19 cellular contexts compared by ENCODE assay signal in the genomic region with DNA sequence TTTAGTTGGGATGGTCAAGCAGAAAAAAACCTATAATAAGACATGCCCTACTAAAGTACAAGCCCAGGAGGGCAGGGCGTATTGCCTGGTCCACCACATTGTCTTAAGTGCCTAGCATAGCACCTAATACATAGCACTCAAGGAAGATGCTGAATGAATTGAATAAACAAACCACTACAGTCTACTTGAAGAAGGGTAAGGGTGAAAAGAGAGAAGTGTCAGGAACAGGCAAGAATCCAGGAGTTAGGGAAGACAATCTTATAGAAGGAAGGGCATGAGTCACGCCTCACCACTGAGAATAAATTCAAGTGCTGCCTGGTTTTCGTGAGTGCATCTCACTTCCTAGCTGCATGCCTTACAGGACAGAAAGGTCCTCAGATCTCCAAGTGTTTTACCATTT. TPM values are rescaled to one million over a fixed set of nuclear protein-coding genes. Genes with fewer than 3 reads are reported as not detected.
DNase-seq lines count a peak whose midpoint lies in the region; ATAC-seq, FAIRE-seq and TF ChIP-seq lines count a peak whose summit lies in the region.
"Had no signal": no experiment of that assay in that cellular context is flagged by ENCODE, and none has a peak within 500 bp of the region (broad histone marks: within the 10 kb centered on the region; RNA-seq: fewer than 3 reads in every experiment).

No MANE protein-coding gene starts in this region.

- no peak overlapping the region for H2AK5ac ChIP-seq in H9 (ENCODE audit: insufficient read length, low read length)

- no peak for TF ChIP-seq CTCF in liver (IDR thresholded peaks at IDR 0.05; ENCODE audit: low read depth, low read length, missing input control)
- TF ChIP-seq CTCF in HepG2 (CRISPR knock-in tag; IDR thresholded peaks at IDR 0.05) = no peak
- no peak for TF ChIP-seq CTCF in body of pancreas (IDR thresholded peaks at IDR 0.05)
- no peak for TF ChIP-seq CTCF in H9 (conservative IDR thresholded peaks at IDR 0.05)

- H3K4me1 ChIP-seq in liver (ENCODE audit: control insufficient read depth in 4 of 4, insufficient read depth in 4 of 4, low read length in 3 of 4) (peaks cover 0 to 55% (median 43%) of the 10 kb centered on the region in 4 donors), HepG2 (ENCODE audit: insufficient read depth, low read length) (peaks cover 30% of the 10 kb centered on the region), body of pancreas (peaks cover 5% of the 10 kb centered on the region), H9 (ENCODE audit: insufficient read depth, low read length) (no peaks in the 10 kb centered on the region)
- H3K4me1 ChIP-seq: ascending aorta, spleen had no signal

- H3K9me3 ChIP-seq in liver (ENCODE audit: control insufficient read depth in 4 of 4, low read length in 3 of 4) (no peaks in the 10 kb centered on the region), HepG2 (ENCODE audit: low read length) (no peaks in the 10 kb centered on the region), body of pancreas (no peaks in the 10 kb centered on the region), H9 (ENCODE audit: control insufficient read depth, low read depth, low read length) (no peaks in the 10 kb centered on the region)
- H3K9me3 ChIP-seq: ascending aorta, suprapubic skin had no signal

- no peaks in the 10 kb centered on the region for H3K79me1 ChIP-seq in H9 (ENCODE audit: insufficient read depth, low read depth, low read length, poor library complexity, severe bottlenecking)

- H2BK20ac ChIP-seq in H9 (ENCODE audit: low read depth, low read length, poor library complexity, severe bottlenecking) = no peak overlapping the region

- H3K4me3 ChIP-seq in liver (ENCODE audit: low read depth in 1 of 3, low read length in 3 of 3) = no peak overlapping the region
- no peak overlapping the region for H3K4me3 ChIP-seq in HepG2 (replicated peaks in 1 of 3; ENCODE audit: insufficient read depth in 1 of 3, low read depth in 2 of 3, low read length in 3 of 3)
- H3K4me3 ChIP-seq in body of pancreas = no peak overlapping the region
- H3K4me3 ChIP-seq: ascending aorta, spleen, suprapubic skin had no signal

- H3K79me2 ChIP-seq in HepG2 (ENCODE audit: insufficient read depth, low read length) (no peaks in the 10 kb centered on the region), H9 (ENCODE audit: insufficient read depth, low read length) (no peaks in the 10 kb centered on the region)

- no peaks in the 10 kb centered on the region; a peak in 1 of 5 replicates for H3K9me3 Mint-ChIP-seq in H9
- H3K9me3 Mint-ChIP-seq: activated T-helper 1 cell treated with anti-CD3 and anti-CD28 coated beads, Interleukin-12 subunit alpha, Interleukin-12 subunit beta, Interleukin-2, Interleukin-4 antibody, amounts not matched to agents 30 ng/mL and 10 ng/mL and 1 ng/mL, durations not matched to agents 14 hours and 24 hours and 36 hours; IgD-negative memory B cell had no signal

- no peak overlapping the region for H2BK5ac ChIP-seq in H9 (ENCODE audit: insufficient read length, low read length)

- 86% methylated on average over 3 of the region's 3 CpGs for whole genome bisulfite sequencing in liver
- WGBS in HepG2 (ENCODE audit: low lambda C conversion rate) = 75% methylated on average over 3 of the region's 3 CpGs
- WGBS in body of pancreas, 2 donors = 57 to 58% methylated on average over 3 of the region's 3 CpGs
- no CpG with 5 or more reads among the region's 3 CpGs for WGBS in H9 (ENCODE audit: extremely low coverage, insufficient read length, low lambda C conversion rate)

- H3K23ac ChIP-seq in H9 (ENCODE audit: insufficient read length, low read depth, low read length) = no peak overlapping the region

- no peak overlapping the region for H2BK12ac ChIP-seq in H9 (ENCODE audit: insufficient read length, low read depth, low read length)

- no peak overlapping the region for H3K14ac ChIP-seq in H9 (ENCODE audit: insufficient read depth, low read length)

- H3K27ac ChIP-seq in liver (ENCODE audit: low read depth in 1 of 2, low read length in 2 of 2) (peak overlapping the region; percentile 62 to 83), HepG2 (ENCODE audit: extremely low read length, insufficient read depth, low read length) (no peak overlapping the region), body of pancreas (peak overlapping the region; percentile 25 to 73 (median 50)), H9 (ENCODE audit: insufficient read length, low read depth, low read length) (no peak overlapping the region)
- H3K27ac ChIP-seq: ascending aorta, spleen, suprapubic skin had no signal

- no peaks in the 10 kb centered on the region for H3K27me3 ChIP-seq in liver (ENCODE audit: control insufficient read depth in 4 of 4, insufficient read depth in 4 of 4, low read length in 3 of 4)
- no peaks in the 10 kb centered on the region for H3K27me3 ChIP-seq in HepG2 (ENCODE audit: control insufficient read depth in 1 of 2, insufficient read depth in 2 of 2, low read length in 2 of 2)
- H3K27me3 ChIP-seq in body of pancreas = no peaks in the 10 kb centered on the region
- H3K27me3 ChIP-seq in H9 (ENCODE audit: insufficient read depth, low read length) = no peaks in the 10 kb centered on the region
- H3K27me3 ChIP-seq: ascending aorta, suprapubic skin had no signal

- in situ Hi-C loops in HepG2 (cut with HindIII; ENCODE audit: extremely low pct_ligation_motif_present, low pct_unique_long_range_greater_than_20kb) = no loop called here

- H3K4me2 ChIP-seq in HepG2 (ENCODE audit: low read depth, low read length) (no peak overlapping the region), H9 (ENCODE audit: insufficient read depth, insufficient read length, low read length) (no peak overlapping the region)

- no peak overlapping the region for H3T11ph ChIP-seq in H9 (ENCODE audit: low read length)

- DNase-seq in HepG2 (ENCODE audit: low spot score) = no peak
- DNase-seq in body of pancreas = no peak
- peak; percentile 26 for DNase-seq in kidney tubule cell (ENCODE audit: low spot score)
- DNase-seq in nucleus accumbens (lab: John Stamatoyannopoulos, UW) = no peak
- DNase-seq in H9 = no peak
- DNase-seq: activated CD4-positive, alpha-beta T cell treated with anti-CD3 and anti-CD28 coated beads for 48 hours; effector CD8-positive, alpha-beta T cell; NCI-H526; spleen; T-helper 2 cell had no signal

- H4K8ac ChIP-seq in H9 (replicated peaks; ENCODE audit: insufficient read length, low read depth, low read length) = no peak overlapping the region

- H2BK120ac ChIP-seq in H9 (ENCODE audit: low read depth, low read length, poor library complexity, severe bottlenecking) = no peak overlapping the region

- no peak overlapping the region for H2BK15ac ChIP-seq in H9 (ENCODE audit: low read depth, low read length)

- H3K27me3 Mint-ChIP-seq in H9 (ENCODE audit: low read depth) = no peaks in the 10 kb centered on the region

- H3K36me3 Mint-ChIP-seq in H9 (ENCODE audit: insufficient read depth in 1 of 3, low read depth in 3 of 3) = peaks cover 0 to 7% (median 5%) of the 10 kb centered on the region in 3 experiments; a peak in 5 of 7 replicates
- H3K36me3 Mint-ChIP-seq: IgD-negative memory B cell had no signal

- H3K23me2 ChIP-seq in H9 (ENCODE audit: insufficient read length, low read depth, low read length, poor library complexity, severe bottlenecking) = no peaks in the 10 kb centered on the region

- ATAC-seq in HepG2 (no peak), body of pancreas (no peak), GM18502 (IDR thresholded peaks at IDR 0.05; ENCODE audit: poor library complexity, unreplicated experiment) (no peak), HG02798 (IDR thresholded peaks at IDR 0.05; ENCODE audit: poor library complexity, unreplicated experiment) (no peak)

- no peaks in the 10 kb centered on the region for H4K20me1 ChIP-seq in HepG2 (ENCODE audit: insufficient read depth, low read length)
- no peaks in the 10 kb centered on the region for H4K20me1 ChIP-seq in H9 (ENCODE audit: control insufficient read depth, insufficient read depth, insufficient read length)

- FAIRE-seq in HepG2 (lab: Jason Lieb, UNC) = no peak

- CTCF ChIA-PET in HepG2 (lab: Yijun Ruan, JAX; ENCODE audit: low intra/inter-chr PET ratio, low total read pairs) = no interaction called here

- no peak overlapping the region for H3K56ac ChIP-seq in H9 (ENCODE audit: insufficient read length, low read depth, low read length)

- H3K18ac ChIP-seq in H9 (ENCODE audit: insufficient read length, low read depth, low read length) = no peak overlapping the region

- H3K36me3 ChIP-seq in liver (ENCODE audit: control insufficient read depth in 4 of 4, insufficient read depth in 3 of 4, low read depth in 1 of 4, low read length in 3 of 4) (peaks cover 2 to 13% (median 4%) of the 10 kb centered on the region in 4 donors), HepG2 (replicated peaks in 1 of 2; ENCODE audit: control insufficient read depth in 1 of 2, insufficient read depth in 2 of 2, low read length in 2 of 2) (no peaks in the 10 kb centered on the region), body of pancreas (replicated peaks in 1 of 2; ENCODE audit: insufficient read depth in 1 of 2, low read depth in 2 of 2) (no peaks in the 10 kb centered on the region)
- H3K36me3 ChIP-seq: ascending aorta, spleen, suprapubic skin had no signal

- TF ChIP-seq POLR2A in HepG2 (IDR thresholded peaks at IDR 0.05; ENCODE audit: insufficient read depth in 1 of 2, low read depth in 2 of 2, low read length in 2 of 2) (no peak), body of pancreas (IDR thresholded peaks at IDR 0.05) (no peak)

- POLR2A ChIA-PET in HepG2 (lab: Yijun Ruan, JAX) = no interaction called here

- peaks cover 0 to 8% of the 10 kb centered on the region in 2 experiments; a peak in 2 of 4 replicates for H3K4me1 Mint-ChIP-seq in H9
- H3K4me1 Mint-ChIP-seq: IgD-negative memory B cell had no signal

- no peak for TF ChIP-seq RAD21 in liver (IDR thresholded peaks at IDR 0.05)
- TF ChIP-seq RAD21 in HepG2 (CRISPR knock-in tag; IDR thresholded peaks at IDR 0.05) = no peak

- H3K9ac ChIP-seq in liver (ENCODE audit: low read depth in 1 of 2, low read length in 2 of 2) = no peak overlapping the region
- no peak overlapping the region for H3K9ac ChIP-seq in HepG2 (ENCODE audit: insufficient read depth, low read depth, low read length)
- H3K9ac ChIP-seq in H9 (ENCODE audit: extremely low read depth, insufficient read length, low read length) = no peak overlapping the region

- no peak overlapping the region for H3K4me3 Mint-ChIP-seq in H9
- H3K4me3 Mint-ChIP-seq: activated T-helper 1 cell treated with anti-CD3 and anti-CD28 coated beads, Interleukin-12 subunit alpha, Interleukin-12 subunit beta, Interleukin-2, Interleukin-4 antibody, amounts not matched to agents 30 ng/mL and 10 ng/mL and 1 ng/mL, durations not matched to agents 14 hours and 24 hours and 36 hours; IgD-negative memory B cell had no signal

- no TSS peak for BruUV-seq in HepG2 (replicated peaks; lab: Mats Ljungman, UMichigan)

- H4K5ac ChIP-seq in H9 (ENCODE audit: insufficient read length, low read depth, low read length) = no peak overlapping the region

- intact Hi-C loops in HepG2 (cut with micrococcal nuclease; ENCODE audit: unreplicated experiment) = loop anchor here (1.0 kb wide), 1 partner anchor 32 kb away; no protein-coding TSS in a partner anchor
- intact Hi-C loops in body of pancreas (cut with DNase I) = no loop called here

- no peak overlapping the region for H4K91ac ChIP-seq in H9 (ENCODE audit: insufficient read length, low read depth, low read length)

- no peak overlapping the region for H2AFZ ChIP-seq in HepG2 (ENCODE audit: low read length)
- no peak overlapping the region for H2AFZ ChIP-seq in H9 (ENCODE audit: low read length)

- no peak for TF ChIP-seq EP300 in HepG2 (IDR thresholded peaks at IDR 0.05; ENCODE audit: low read depth in 2 of 2, low read length in 2 of 2)
- no peak for TF ChIP-seq EP300 in HepG2 (CRISPR knock-in tag; IDR thresholded peaks at IDR 0.05; ENCODE audit: borderline replicate concordance)

- no peak overlapping the region for H3K4ac ChIP-seq in H9 (ENCODE audit: low read depth, low read length)

- no peak overlapping the region for H3K27ac Mint-ChIP-seq in H9
- H3K27ac Mint-ChIP-seq: activated T-helper 1 cell treated with anti-CD3 and anti-CD28 coated beads, Interleukin-12 subunit alpha, Interleukin-12 subunit beta, Interleukin-2, Interleukin-4 antibody, amounts not matched to agents 30 ng/mL and 10 ng/mL and 1 ng/mL, durations not matched to agents 14 hours and 24 hours and 36 hours; IgD-negative memory B cell had no signal

RNA-seq across cellular contexts. Expression of a gene that starts 13.9 kb away (rescaled TPM):
- 10 to 100 TPM; 12.4 to 12.9 TPM for total RNA-seq in liver
- 1 to 10 TPM; 4.2 to 4.5 TPM for polyA plus RNA-seq in liver
- 1.7 and 2.3 TPM in 2 replicates for total RNA-seq in HepG2 (2016; rRNA removed; fragmentation: Illumina TruSeq; extraction: Trizol)
- 0.40 and 0.44 TPM in 2 replicates for total RNA-seq in HepG2 (2016; cell fraction: cytosol; rRNA removed; fragmentation: Illumina TruSeq; extraction: Trizol; ENCODE audit: low read depth)
- 1.7 and 2.5 TPM in 2 replicates for total RNA-seq in HepG2 (2016; cell fraction: insoluble cytoplasmic fraction; rRNA removed; fragmentation: Illumina TruSeq; extraction: Trizol)
- total RNA-seq in HepG2 (2016; cell fraction: membrane; rRNA removed; fragmentation: Illumina TruSeq; extraction: Trizol) = 0.69 and 1.3 TPM in 2 replicates
- 2.8 and 4.0 TPM in 2 replicates for total RNA-seq in HepG2 (2016; cell fraction: nucleus; rRNA removed; fragmentation: Illumina TruSeq; extraction: Trizol)
- polyA plus RNA-seq in HepG2 (2011; rRNA removed) = 3.4 and 5.2 TPM in 2 replicates
- 3.1 and 3.4 TPM in 2 replicates for polyA plus RNA-seq in HepG2 (2011; cell fraction: cytosol; rRNA removed)
- polyA plus RNA-seq in HepG2 (2011; cell fraction: nucleus; rRNA removed) = 3.5 and 5.3 TPM in 2 replicates
- polyA plus RNA-seq in HepG2 (2012) = 2.3 and 10.9 TPM in 2 replicates
- polyA plus RNA-seq in HepG2 (2016; cell fraction: cytosol; fragmentation: Illumina TruSeq; extraction: Trizol; ENCODE audit: low read depth) = 0.23 and 0.26 TPM in 2 replicates
- polyA plus RNA-seq in HepG2 (2016; cell fraction: insoluble cytoplasmic fraction; fragmentation: Illumina TruSeq; extraction: Trizol; ENCODE audit: low read depth) = 1.1 and 1.2 TPM in 2 replicates
- 0.42 and 0.55 TPM in 2 replicates for polyA plus RNA-seq in HepG2 (2016; cell fraction: membrane; fragmentation: Illumina TruSeq; extraction: Trizol; ENCODE audit: low read depth)
- polyA plus RNA-seq in HepG2 (2016; cell fraction: nucleus; fragmentation: Illumina TruSeq; extraction: Trizol; ENCODE audit: insufficient read depth, low read depth) = 5.3 and 5.6 TPM in 2 replicates
- polyA minus RNA-seq in HepG2 (2011; rRNA and poly(A)+ RNA removed; ENCODE audit: low replicate concordance) = 17.4 TPM in 1 of 2 replicates, not detected in the other
- polyA minus RNA-seq in HepG2 (2011; cell fraction: cytosol; rRNA and poly(A)+ RNA removed) = 2.5 and 2.8 TPM in 2 replicates
- polyA minus RNA-seq in HepG2 (2011; cell fraction: nucleus; rRNA and poly(A)+ RNA removed) = 6.3 and 7.0 TPM in 2 replicates
- total RNA-seq in body of pancreas = 10 to 100 TPM; 11.7 to 23.4 TPM
- total RNA-seq in H9 (2021) = 1.8 and 2.3 TPM in 2 replicates
- total RNA-seq: activated T-helper 1 cell treated with anti-CD3 and anti-CD28 coated beads, Interleukin-12 subunit alpha, Interleukin-12 subunit beta, Interleukin-2, Interleukin-4 antibody, amounts not matched to agents 30 ng/mL and 10 ng/mL and 1 ng/mL, durations not matched to agents 14 hours and 24 hours and 36 hours had no signal
- polyA plus RNA-seq: IgD-negative memory B cell had no signal

RNA-seq across cellular contexts. Expression of a gene that starts 20.6 kb away (rescaled TPM):
- total RNA-seq in liver = not detected
- not detected for polyA plus RNA-seq in liver
- not detected in 2 replicates for total RNA-seq in HepG2 (2016; rRNA removed; fragmentation: Illumina TruSeq; extraction: Trizol)
- not detected in 2 replicates for total RNA-seq in HepG2 (2016; cell fraction: cytosol; rRNA removed; fragmentation: Illumina TruSeq; extraction: Trizol; ENCODE audit: low read depth)
- total RNA-seq in HepG2 (2016; cell fraction: insoluble cytoplasmic fraction; rRNA removed; fragmentation: Illumina TruSeq; extraction: Trizol) = not detected in 2 replicates
- total RNA-seq in HepG2 (2016; cell fraction: membrane; rRNA removed; fragmentation: Illumina TruSeq; extraction: Trizol) = not detected in 2 replicates
- not detected in 2 replicates for total RNA-seq in HepG2 (2016; cell fraction: nucleus; rRNA removed; fragmentation: Illumina TruSeq; extraction: Trizol)
- polyA plus RNA-seq in HepG2 (2011; rRNA removed) = not detected in 2 replicates
- not detected in 2 replicates for polyA plus RNA-seq in HepG2 (2011; cell fraction: cytosol; rRNA removed)
- polyA plus RNA-seq in HepG2 (2011; cell fraction: nucleus; rRNA removed) = not detected in 2 replicates
- polyA plus RNA-seq in HepG2 (2012) = not detected in 2 replicates
- polyA plus RNA-seq in HepG2 (2016; cell fraction: cytosol; fragmentation: Illumina TruSeq; extraction: Trizol; ENCODE audit: low read depth) = not detected in 2 replicates
- polyA plus RNA-seq in HepG2 (2016; cell fraction: insoluble cytoplasmic fraction; fragmentation: Illumina TruSeq; extraction: Trizol; ENCODE audit: low read depth) = not detected in 2 replicates
- polyA plus RNA-seq in HepG2 (2016; cell fraction: membrane; fragmentation: Illumina TruSeq; extraction: Trizol; ENCODE audit: low read depth) = not detected in 2 replicates
- polyA plus RNA-seq in HepG2 (2016; cell fraction: nucleus; fragmentation: Illumina TruSeq; extraction: Trizol; ENCODE audit: insufficient read depth, low read depth) = not detected in 2 replicates
- polyA minus RNA-seq in HepG2 (2011; rRNA and poly(A)+ RNA removed; ENCODE audit: low replicate concordance) = not detected in 2 replicates
- not detected in 2 replicates for polyA minus RNA-seq in HepG2 (2011; cell fraction: cytosol; rRNA and poly(A)+ RNA removed)
- polyA minus RNA-seq in HepG2 (2011; cell fraction: nucleus; rRNA and poly(A)+ RNA removed) = not detected in 2 replicates
- not detected for total RNA-seq in body of pancreas
- total RNA-seq in H9 (2021) = not detected in 2 replicates
- total RNA-seq: A673; activated T-helper 1 cell treated with anti-CD3 and anti-CD28 coated beads, Interleukin-12 subunit alpha, Interleukin-12 subunit beta, Interleukin-2, Interleukin-4 antibody, amounts not matched to agents 30 ng/mL and 10 ng/mL and 1 ng/mL, durations not matched to agents 14 hours and 24 hours and 36 hours; ascending aorta; left lobe of liver; spleen; suprapubic skin had no signal
- polyA plus RNA-seq: IgD-negative memory B cell, spleen had no signal

RNA-seq across cellular contexts. Expression of a gene that starts 24.2 kb away (rescaled TPM):
- total RNA-seq in liver (not detected), HepG2 (2016; rRNA removed; fragmentation: Illumina TruSeq; extraction: Trizol) (not detected in 2 replicates), body of pancreas (not detected), H9 (2021) (not detected in 2 replicates)
- polyA plus RNA-seq in liver (not detected), HepG2 (2011; rRNA removed) (not detected in 2 replicates)
- not detected in 2 replicates for total RNA-seq in HepG2 (2016; cell fraction: cytosol; rRNA removed; fragmentation: Illumina TruSeq; extraction: Trizol; ENCODE audit: low read depth)
- not detected in 2 replicates for total RNA-seq in HepG2 (2016; cell fraction: insoluble cytoplasmic fraction; rRNA removed; fragmentation: Illumina TruSeq; extraction: Trizol)
- total RNA-seq in HepG2 (2016; cell fraction: membrane; rRNA removed; fragmentation: Illumina TruSeq; extraction: Trizol) = not detected in 2 replicates
- total RNA-seq in HepG2 (2016; cell fraction: nucleus; rRNA removed; fragmentation: Illumina TruSeq; extraction: Trizol) = not detected in 2 replicates
- not detected in 2 replicates for polyA plus RNA-seq in HepG2 (2011; cell fraction: cytosol; rRNA removed)
- polyA plus RNA-seq in HepG2 (2011; cell fraction: nucleus; rRNA removed) = not detected in 2 replicates
- not detected in 2 replicates for polyA plus RNA-seq in HepG2 (2012)
- not detected in 2 replicates for polyA plus RNA-seq in HepG2 (2016; cell fraction: cytosol; fragmentation: Illumina TruSeq; extraction: Trizol; ENCODE audit: low read depth)
- polyA plus RNA-seq in HepG2 (2016; cell fraction: insoluble cytoplasmic fraction; fragmentation: Illumina TruSeq; extraction: Trizol; ENCODE audit: low read depth) = not detected in 2 replicates
- not detected in 2 replicates for polyA plus RNA-seq in HepG2 (2016; cell fraction: membrane; fragmentation: Illumina TruSeq; extraction: Trizol; ENCODE audit: low read depth)
- polyA plus RNA-seq in HepG2 (2016; cell fraction: nucleus; fragmentation: Illumina TruSeq; extraction: Trizol; ENCODE audit: insufficient read depth, low read depth) = not detected in 2 replicates
- polyA minus RNA-seq in HepG2 (2011; rRNA and poly(A)+ RNA removed; ENCODE audit: low replicate concordance) = not detected in 2 replicates
- polyA minus RNA-seq in HepG2 (2011; cell fraction: cytosol; rRNA and poly(A)+ RNA removed) = not detected in 2 replicates
- polyA minus RNA-seq in HepG2 (2011; cell fraction: nucleus; rRNA and poly(A)+ RNA removed) = not detected in 2 replicates
- total RNA-seq: A673; activated T-helper 1 cell treated with anti-CD3 and anti-CD28 coated beads, Interleukin-12 subunit alpha, Interleukin-12 subunit beta, Interleukin-2, Interleukin-4 antibody, amounts not matched to agents 30 ng/mL and 10 ng/mL and 1 ng/mL, durations not matched to agents 14 hours and 24 hours and 36 hours; ascending aorta; left lobe of liver; spleen; suprapubic skin had no signal
- polyA plus RNA-seq: IgD-negative memory B cell, spleen had no signal

RNA-seq across cellular contexts. Expression of a gene that starts 37.4 kb away (rescaled TPM):
- not detected for total RNA-seq in liver
- polyA plus RNA-seq in liver = not detected
- not detected in 2 replicates for total RNA-seq in HepG2 (2016; rRNA removed; fragmentation: Illumina TruSeq; extraction: Trizol)
- not detected in 2 replicates for total RNA-seq in HepG2 (2016; cell fraction: cytosol; rRNA removed; fragmentation: Illumina TruSeq; extraction: Trizol; ENCODE audit: low read depth)
- not detected in 2 replicates for total RNA-seq in HepG2 (2016; cell fraction: insoluble cytoplasmic fraction; rRNA removed; fragmentation: Illumina TruSeq; extraction: Trizol)
- total RNA-seq in HepG2 (2016; cell fraction: membrane; rRNA removed; fragmentation: Illumina TruSeq; extraction: Trizol) = not detected in 2 replicates
- total RNA-seq in HepG2 (2016; cell fraction: nucleus; rRNA removed; fragmentation: Illumina TruSeq; extraction: Trizol) = not detected in 2 replicates
- polyA plus RNA-seq in HepG2 (2011; rRNA removed) = not detected in 2 replicates
- polyA plus RNA-seq in HepG2 (2011; cell fraction: cytosol; rRNA removed) = not detected in 2 replicates
- not detected in 2 replicates for polyA plus RNA-seq in HepG2 (2011; cell fraction: nucleus; rRNA removed)
- polyA plus RNA-seq in HepG2 (2012) = not detected in 2 replicates
- polyA plus RNA-seq in HepG2 (2016; cell fraction: cytosol; fragmentation: Illumina TruSeq; extraction: Trizol; ENCODE audit: low read depth) = not detected in 2 replicates
- polyA plus RNA-seq in HepG2 (2016; cell fraction: insoluble cytoplasmic fraction; fragmentation: Illumina TruSeq; extraction: Trizol; ENCODE audit: low read depth) = not detected in 2 replicates
- polyA plus RNA-seq in HepG2 (2016; cell fraction: membrane; fragmentation: Illumina TruSeq; extraction: Trizol; ENCODE audit: low read depth) = not detected in 2 replicates
- polyA plus RNA-seq in HepG2 (2016; cell fraction: nucleus; fragmentation: Illumina TruSeq; extraction: Trizol; ENCODE audit: insufficient read depth, low read depth) = not detected in 2 replicates
- not detected in 2 replicates for polyA minus RNA-seq in HepG2 (2011; rRNA and poly(A)+ RNA removed; ENCODE audit: low replicate concordance)
- not detected in 2 replicates for polyA minus RNA-seq in HepG2 (2011; cell fraction: cytosol; rRNA and poly(A)+ RNA removed)
- polyA minus RNA-seq in HepG2 (2011; cell fraction: nucleus; rRNA and poly(A)+ RNA removed) = not detected in 2 replicates
- total RNA-seq in body of pancreas = not detected
- total RNA-seq in H9 (2021) = not detected in 2 replicates
- total RNA-seq: A673; activated T-helper 1 cell treated with anti-CD3 and anti-CD28 coated beads, Interleukin-12 subunit alpha, Interleukin-12 subunit beta, Interleukin-2, Interleukin-4 antibody, amounts not matched to agents 30 ng/mL and 10 ng/mL and 1 ng/mL, durations not matched to agents 14 hours and 24 hours and 36 hours; ascending aorta; left lobe of liver; spleen; suprapubic skin had no signal
- polyA plus RNA-seq: IgD-negative memory B cell, spleen had no signal

RNA-seq across cellular contexts. Expression of a gene that starts 41.7 kb away (rescaled TPM):
- total RNA-seq in liver (not detected), HepG2 (2016; rRNA removed; fragmentation: Illumina TruSeq; extraction: Trizol) (not detected in 2 replicates), body of pancreas (not detected), H9 (2021) (not detected in 2 replicates)
- polyA plus RNA-seq in liver (not detected), HepG2 (2011; rRNA removed) (not detected in 2 replicates)
- not detected in 2 replicates for total RNA-seq in HepG2 (2016; cell fraction: cytosol; rRNA removed; fragmentation: Illumina TruSeq; extraction: Trizol; ENCODE audit: low read depth)
- total RNA-seq in HepG2 (2016; cell fraction: insoluble cytoplasmic fraction; rRNA removed; fragmentation: Illumina TruSeq; extraction: Trizol) = not detected in 2 replicates
- not detected in 2 replicates for total RNA-seq in HepG2 (2016; cell fraction: membrane; rRNA removed; fragmentation: Illumina TruSeq; extraction: Trizol)
- not detected in 2 replicates for total RNA-seq in HepG2 (2016; cell fraction: nucleus; rRNA removed; fragmentation: Illumina TruSeq; extraction: Trizol)
- polyA plus RNA-seq in HepG2 (2011; cell fraction: cytosol; rRNA removed) = not detected in 2 replicates
- not detected in 2 replicates for polyA plus RNA-seq in HepG2 (2011; cell fraction: nucleus; rRNA removed)
- polyA plus RNA-seq in HepG2 (2012) = not detected in 2 replicates
- polyA plus RNA-seq in HepG2 (2016; cell fraction: cytosol; fragmentation: Illumina TruSeq; extraction: Trizol; ENCODE audit: low read depth) = not detected in 2 replicates
- polyA plus RNA-seq in HepG2 (2016; cell fraction: insoluble cytoplasmic fraction; fragmentation: Illumina TruSeq; extraction: Trizol; ENCODE audit: low read depth) = not detected in 2 replicates
- polyA plus RNA-seq in HepG2 (2016; cell fraction: membrane; fragmentation: Illumina TruSeq; extraction: Trizol; ENCODE audit: low read depth) = not detected in 2 replicates
- not detected in 2 replicates for polyA plus RNA-seq in HepG2 (2016; cell fraction: nucleus; fragmentation: Illumina TruSeq; extraction: Trizol; ENCODE audit: insufficient read depth, low read depth)
- polyA minus RNA-seq in HepG2 (2011; rRNA and poly(A)+ RNA removed; ENCODE audit: low replicate concordance) = not detected in 2 replicates
- polyA minus RNA-seq in HepG2 (2011; cell fraction: cytosol; rRNA and poly(A)+ RNA removed) = not detected in 2 replicates
- polyA minus RNA-seq in HepG2 (2011; cell fraction: nucleus; rRNA and poly(A)+ RNA removed) = not detected in 2 replicates
- total RNA-seq: A673; activated T-helper 1 cell treated with anti-CD3 and anti-CD28 coated beads, Interleukin-12 subunit alpha, Interleukin-12 subunit beta, Interleukin-2, Interleukin-4 antibody, amounts not matched to agents 30 ng/mL and 10 ng/mL and 1 ng/mL, durations not matched to agents 14 hours and 24 hours and 36 hours; ascending aorta; left lobe of liver; spleen had no signal
- polyA plus RNA-seq: IgD-negative memory B cell, spleen had no signal

Comparison
In these comparisons a context has a peak if more than half of its experiments do, and no peak if none do; other contexts are left out.
1. H3K27ac ChIP-seq: peak in liver (2 of 2) and body of pancreas (4 of 4); none in HepG2 (single experiment) and H9 (single experiment).